22 cellular contexts compared by ENCODE assay signal in genomic region chr12:78651755-78652154, GRCh38.
"Had no signal": no experiment of that assay in that cellular context is flagged by ENCODE, and none has a peak within 500 bp of the region (broad histone marks: within the 10 kb centered on the region; RNA-seq: fewer than 3 reads in every experiment).

No MANE protein-coding gene starts in this region.

- H3K4me1 Mint-ChIP-seq: activated CD4-positive, alpha-beta memory T cell treated with anti-CD3 and anti-CD28 coated beads, Interleukin-2, amount 10 ng/mL, durations not matched to agents 7 days and 5 days; activated CD8-positive, alpha-beta memory T cell treated with anti-CD3 and anti-CD28 coated beads, Interleukin-2, amount 10 ng/mL, durations not matched to agents 7 days and 5 days; activated naive CD8-positive, alpha-beta T cell treated with anti-CD3 and anti-CD28 coated beads, Interleukin-2, amount 10 ng/mL, durations not matched to agents 7 days and 5 days; mesothelial cell of epicardium; nephron; stimulated activated memory B cell treated with anti-CD40 and anti-IgM and Interleukin-4, amounts not matched to agents 10 μg/mL and 1 μg/mL and 100 μg/mL, for 72 hours had no signal

- H3K27ac Mint-ChIP-seq: activated CD4-positive, alpha-beta memory T cell treated with anti-CD3 and anti-CD28 coated beads, Interleukin-2, amount 10 ng/mL, durations not matched to agents 7 days and 5 days; activated CD8-positive, alpha-beta memory T cell treated with anti-CD3 and anti-CD28 coated beads, Interleukin-2, amount 10 ng/mL, durations not matched to agents 7 days and 5 days; activated naive CD8-positive, alpha-beta T cell treated with anti-CD3 and anti-CD28 coated beads, Interleukin-2, amount 10 ng/mL, durations not matched to agents 7 days and 5 days; mesothelial cell of epicardium; nephron; stimulated activated memory B cell treated with anti-CD40 and anti-IgM and Interleukin-4, amounts not matched to agents 10 μg/mL and 1 μg/mL and 100 μg/mL, for 72 hours had no signal

- H3K4me3 Mint-ChIP-seq: activated CD4-positive, alpha-beta memory T cell treated with anti-CD3 and anti-CD28 coated beads, Interleukin-2, amount 10 ng/mL, durations not matched to agents 7 days and 5 days; activated CD8-positive, alpha-beta memory T cell treated with anti-CD3 and anti-CD28 coated beads, Interleukin-2, amount 10 ng/mL, durations not matched to agents 7 days and 5 days; activated naive CD8-positive, alpha-beta T cell treated with anti-CD3 and anti-CD28 coated beads, Interleukin-2, amount 10 ng/mL, durations not matched to agents 7 days and 5 days; mesothelial cell of epicardium; nephron; stimulated activated memory B cell treated with anti-CD40 and anti-IgM and Interleukin-4, amounts not matched to agents 10 μg/mL and 1 μg/mL and 100 μg/mL, for 72 hours had no signal

- H3K27me3 ChIP-seq: brain microvascular endothelial cell, sigmoid colon, spleen, tibial artery had no signal

- H3K36me3 ChIP-seq: brain microvascular endothelial cell, sigmoid colon, spleen, tibial artery had no signal

- H3K4me1 ChIP-seq: sigmoid colon, spleen, tibial artery had no signal

- H3K9me3 ChIP-seq: sigmoid colon, tibial artery had no signal

- H3K4me3 ChIP-seq: lung, sigmoid colon, spleen, tibial artery had no signal

- H3K27me3 Mint-ChIP-seq: activated CD4-positive, alpha-beta memory T cell treated with anti-CD3 and anti-CD28 coated beads, Interleukin-2, amount 10 ng/mL, durations not matched to agents 7 days and 5 days; activated CD8-positive, alpha-beta memory T cell treated with anti-CD3 and anti-CD28 coated beads, Interleukin-2, amount 10 ng/mL, durations not matched to agents 7 days and 5 days; activated naive CD8-positive, alpha-beta T cell treated with anti-CD3 and anti-CD28 coated beads, Interleukin-2, amount 10 ng/mL, durations not matched to agents 7 days and 5 days; stimulated activated memory B cell treated with anti-CD40 and anti-IgM and Interleukin-4, amounts not matched to agents 10 μg/mL and 1 μg/mL and 100 μg/mL, for 72 hours had no signal

- H3K27ac ChIP-seq: brain microvascular endothelial cell, sigmoid colon, spleen, tibial artery had no signal

- ATAC-seq: activated CD8-positive, alpha-beta memory T cell treated with anti-CD3 and anti-CD28 coated beads, Interleukin-2, amount 10 ng/mL, durations not matched to agents 7 days and 5 days; left lobe of liver; stimulated activated memory B cell treated with anti-CD40 and anti-IgM and Interleukin-4, amounts not matched to agents 10 μg/mL and 1 μg/mL and 100 μg/mL, for 72 hours had no signal

- DNase-seq: activated CD4-positive, alpha-beta memory T cell treated with anti-CD3 and anti-CD28 coated beads, Interleukin-2, amount 10 ng/mL, durations not matched to agents 7 days and 5 days; activated CD4-positive, alpha-beta T cell treated with anti-CD3 and anti-CD28 coated beads for 48 hours; activated CD4-positive, CD25-positive, alpha-beta regulatory T cell; activated CD8-positive, alpha-beta memory T cell treated with anti-CD3 and anti-CD28 coated beads, Interleukin-2, amount 10 ng/mL, durations not matched to agents 7 days and 5 days; activated naive CD4-positive, alpha-beta T cell; activated naive CD8-positive, alpha-beta T cell treated with anti-CD3 and anti-CD28 coated beads, Interleukin-2, amount 10 ng/mL, durations not matched to agents 7 days and 5 days; brain microvascular endothelial cell; central memory CD4-positive, alpha-beta T cell; erythroblast; foreskin melanocyte; occipital lobe; posterior cingulate gyrus; sigmoid colon; spleen; stimulated activated CD4-positive, alpha-beta T cell treated with anti-CD3 and anti-CD28 coated beads, Interleukin-4, amount 100 ng/mL, for 4 hours; T-helper 9 cell; tibial artery had no signal

- H3K36me3 Mint-ChIP-seq: activated CD8-positive, alpha-beta memory T cell treated with anti-CD3 and anti-CD28 coated beads, Interleukin-2, amount 10 ng/mL, durations not matched to agents 7 days and 5 days; activated naive CD8-positive, alpha-beta T cell treated with anti-CD3 and anti-CD28 coated beads, Interleukin-2, amount 10 ng/mL, durations not matched to agents 7 days and 5 days; mesothelial cell of epicardium; stimulated activated memory B cell treated with anti-CD40 and anti-IgM and Interleukin-4, amounts not matched to agents 10 μg/mL and 1 μg/mL and 100 μg/mL, for 72 hours had no signal
